In the genomic region with DNA sequence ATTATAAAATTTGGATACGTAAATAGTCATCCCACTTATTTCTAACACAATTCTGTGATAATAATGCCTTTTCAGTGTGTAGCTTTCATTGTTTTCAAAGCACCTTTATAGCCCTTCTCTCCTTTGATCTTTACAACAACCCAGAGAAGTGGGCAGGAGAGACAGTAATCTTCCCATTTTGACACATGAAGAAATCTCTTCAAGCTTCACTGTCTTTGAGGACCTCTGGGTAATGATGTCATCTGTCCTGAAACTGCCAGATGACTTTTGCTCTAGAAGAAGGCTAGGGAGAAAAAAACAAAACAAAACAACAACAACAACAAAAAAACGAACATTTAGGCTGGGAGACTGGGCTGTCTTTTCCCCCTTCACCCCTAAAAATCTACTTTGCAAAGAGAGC, we compare ENCODE assay signal across 9 cellular contexts.
DNase-seq lines count a peak whose midpoint lies in the region; ATAC-seq and TF ChIP-seq lines count a peak whose summit lies in the region.
"Had no signal": no experiment of that assay in that cellular context is flagged by ENCODE, and none has a peak within 500 bp of the region (broad histone marks: within the 10 kb centered on the region; RNA-seq: fewer than 3 reads in every experiment).

No MANE protein-coding gene starts in this region.

- no peak for DNase-seq in activated naive CD4-positive, alpha-beta T cell treated with anti-CD3 and anti-CD28 coated beads, Interleukin-2, amount 50 U/mL, for 72 hours (ENCODE audit: low spot score in 2 of 2)
- DNase-seq in activated naive CD4-positive, alpha-beta T cell treated with Interleukin-2 at 50 U/mL for 16 hours = no peak
- DNase-seq in smooth muscle cell (lab: John Stamatoyannopoulos, UW; ENCODE audit: unreplicated experiment) = no peak
- DNase-seq in stimulated activated naive CD4-positive, alpha-beta T cell (lab: John Stamatoyannopoulos, UW) = no peak
- no peak for DNase-seq in ascending aorta (ENCODE audit: low spot score in 2 of 2)
- DNase-seq: T-helper 9 cell had no signal

- H3K9me3 Mint-ChIP-seq in activated naive CD4-positive, alpha-beta T cell treated with anti-CD3 and anti-CD28 coated beads, Interleukin-2, amount 50 U/mL, for 72 hours = peaks cover 0 to 12% of the 10 kb centered on the region in 2 donors

- no peaks in the 10 kb centered on the region for H3K4me1 ChIP-seq in smooth muscle cell (ENCODE audit: low read depth)
- H3K4me1 ChIP-seq in ascending aorta = no peaks in the 10 kb centered on the region

- H2AFZ ChIP-seq in smooth muscle cell (ENCODE audit: low read depth) = no peak overlapping the region

- H3K79me2 ChIP-seq in smooth muscle cell (ENCODE audit: low read depth) = no peaks in the 10 kb centered on the region

- peaks cover 14 to 21% of the 10 kb centered on the region in 2 donors for H3K36me3 Mint-ChIP-seq in activated naive CD4-positive, alpha-beta T cell treated with anti-CD3 and anti-CD28 coated beads, Interleukin-2, amount 50 U/mL, for 72 hours

- H4K20me1 ChIP-seq in smooth muscle cell (ENCODE audit: low read depth) = no peaks in the 10 kb centered on the region

- TF ChIP-seq CTCF in smooth muscle cell (IDR thresholded peaks at IDR 0.05; ENCODE audit: borderline replicate concordance, insufficient read depth, poor library complexity, severe bottlenecking) (no peak), ascending aorta (IDR thresholded peaks at IDR 0.05) (no peak)

- 57% methylated on average over 2 of the region's 2 CpGs for WGBS in smooth muscle cell (ENCODE audit: low lambda C conversion rate)

- H3K4me3 ChIP-seq in smooth muscle cell (no peak overlapping the region), ascending aorta (no peak overlapping the region)

- H3K9ac ChIP-seq in smooth muscle cell (ENCODE audit: low read depth) = peak overlapping the region; percentile 47

- H3K27ac Mint-ChIP-seq in activated naive CD4-positive, alpha-beta T cell treated with anti-CD3 and anti-CD28 coated beads, Interleukin-2, amount 50 U/mL, for 72 hours = peak overlapping the region; percentile 21 to 89

- ATAC-seq in activated naive CD4-positive, alpha-beta T cell treated with anti-CD3 and anti-CD28 coated beads, Interleukin-2, amount 50 U/mL, for 72 hours = peak; percentile 28 to 67
- ATAC-seq in GM21786 (IDR thresholded peaks at IDR 0.05; ENCODE audit: unreplicated experiment) = peak; percentile 68
- ATAC-seq in HG03439 (IDR thresholded peaks at IDR 0.05; ENCODE audit: unreplicated experiment) = peak; percentile 68
- no peak for ATAC-seq in HG03521 (IDR thresholded peaks at IDR 0.05; ENCODE audit: unreplicated experiment)

- H3K27ac ChIP-seq in smooth muscle cell (ENCODE audit: low read depth) (peak overlapping the region; percentile 60), ascending aorta (no peak overlapping the region)

- no peaks in the 10 kb centered on the region for H3F3A ChIP-seq in smooth muscle cell (ENCODE audit: low read depth)

- no peak overlapping the region for H3K4me2 ChIP-seq in smooth muscle cell

- H3K36me3 ChIP-seq in smooth muscle cell (ENCODE audit: low read depth) (no peaks in the 10 kb centered on the region), ascending aorta (no peaks in the 10 kb centered on the region)

- H3K27me3 ChIP-seq in smooth muscle cell (ENCODE audit: low read depth) (no peaks in the 10 kb centered on the region), ascending aorta (no peaks in the 10 kb centered on the region)

- intact Hi-C loops in ascending aorta (cut with DNase I) = no loop called here

- H3K9me3 ChIP-seq in smooth muscle cell (replicated peaks; ENCODE audit: low read depth) = no peaks in the 10 kb centered on the region
- H3K9me3 ChIP-seq in ascending aorta = no peaks in the 10 kb centered on the region
